ENCODE assay signal across 15 cellular contexts in the genomic region with DNA sequence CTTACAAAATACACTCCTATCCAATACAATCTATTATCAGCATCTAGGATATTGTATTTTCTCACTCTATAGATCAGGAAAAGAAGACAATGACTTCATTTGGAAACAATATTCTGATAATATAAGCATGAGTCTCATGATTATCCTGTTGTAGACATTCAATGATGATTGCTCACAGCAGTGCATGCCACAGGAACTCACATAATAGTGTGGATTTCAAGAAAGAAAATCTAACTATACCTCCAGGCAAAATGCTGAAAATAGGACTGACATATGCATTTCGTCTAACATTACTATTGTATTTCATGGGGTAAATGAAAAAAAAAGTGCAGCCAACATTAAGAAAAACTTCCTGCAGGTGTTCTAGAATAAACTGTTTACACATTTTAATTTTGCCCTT.
DNase-seq lines count a peak whose midpoint lies in the region; ATAC-seq and TF ChIP-seq lines count a peak whose summit lies in the region.
"Had no signal": no experiment of that assay in that cellular context is flagged by ENCODE, and none has a peak within 500 bp of the region (broad histone marks: within the 10 kb centered on the region; RNA-seq: fewer than 3 reads in every experiment).

No MANE protein-coding gene starts in this region.

- H3K4me1 ChIP-seq in GM23248 (ENCODE audit: insufficient read depth), result peaks cover 32% of the 10 kb centered on the region
- H3K4me1 ChIP-seq: Peyer's patch had no signal

- H3K4me2 ChIP-seq in GM23248 (ENCODE audit: unreplicated experiment), result peak overlapping the region; percentile 39

- H4K20me1 ChIP-seq in GM23248 (ENCODE audit: insufficient read depth), result no peaks in the 10 kb centered on the region

- H3K36me3 ChIP-seq in GM23248 (ENCODE audit: low read depth), result no peaks in the 10 kb centered on the region
- H3K36me3 ChIP-seq: Peyer's patch had no signal

- no peak overlapping the region for H2AFZ ChIP-seq in GM23248

- WGBS in GM23248 (ENCODE audit: low coverage in 1 of 2, low lambda C conversion rate in 2 of 2, missing lambda C conversion rate in 2 of 2), 2 experiments, result 34 to 48% methylated on average over 1 of the region's 1 CpG

- no peak overlapping the region for H3K4me3 Mint-ChIP-seq in osteocyte (ENCODE audit: unreplicated experiment)
- H3K4me3 Mint-ChIP-seq in naive thymus-derived CD8-positive, alpha-beta T cell, result no peak overlapping the region
- H3K4me3 Mint-ChIP-seq: B cell; CD4-positive, alpha-beta memory T cell had no signal

- H3K9me2 ChIP-seq in GM23248 (ENCODE audit: insufficient read depth), result no peaks in the 10 kb centered on the region

- no peak for ATAC-seq in naive thymus-derived CD8-positive, alpha-beta T cell
- ATAC-seq: K562 had no signal

- peak overlapping the region; percentile 88 for H3K27ac Mint-ChIP-seq in osteocyte (ENCODE audit: unreplicated experiment)
- H3K27ac Mint-ChIP-seq in naive thymus-derived CD8-positive, alpha-beta T cell, result no peak overlapping the region
- H3K27ac Mint-ChIP-seq: B cell; CD4-positive, alpha-beta memory T cell had no signal

- no peaks in the 10 kb centered on the region for H3K9me3 ChIP-seq in GM23248 (ENCODE audit: low read depth)
- H3K9me3 ChIP-seq: Peyer's patch had no signal

- DNase-seq in GM23248 (peak; percentile 74), amniotic stem cell (lab: John Stamatoyannopoulos, UW) (peak; percentile 63), fibroblast of peridontal ligament (ENCODE audit: extremely low read depth) (peak; percentile 83), osteocyte (ENCODE audit: extremely low spot score, unreplicated experiment) (no peak), HuH-7.5 (ENCODE audit: low spot score) (no peak), NCI-H748 treated with DMSO at 0.1 percent for 48 hours (lab: John Stamatoyannopoulos, UW) (no peak)
- DNase-seq in naive thymus-derived CD8-positive, alpha-beta T cell, result no peak
- DNase-seq: CD4-positive, alpha-beta memory T cell; DMS79 treated with DMSO at 0.1 percent for 48 hours; NCI-H1048; NCI-H1694; Peyer's patch; SHP77 had no signal

- peaks cover 19% of the 10 kb centered on the region for H3F3A ChIP-seq in GM23248 (ENCODE audit: insufficient read depth)

- H3K4me3 ChIP-seq in GM23248, result no peak overlapping the region
- H3K4me3 ChIP-seq: K562, Peyer's patch had no signal

- no peaks in the 10 kb centered on the region for H3K36me3 Mint-ChIP-seq in osteocyte (ENCODE audit: unreplicated experiment)
- no peaks in the 10 kb centered on the region for H3K36me3 Mint-ChIP-seq in naive thymus-derived CD8-positive, alpha-beta T cell
- H3K36me3 Mint-ChIP-seq: CD4-positive, alpha-beta memory T cell had no signal

- POLR2A ChIA-PET in naive thymus-derived CD8-positive, alpha-beta T cell (lab: Charles Lee), result no interaction called here

- no peaks in the 10 kb centered on the region for H3K9me3 Mint-ChIP-seq in osteocyte (ENCODE audit: unreplicated experiment)
- H3K9me3 Mint-ChIP-seq in naive thymus-derived CD8-positive, alpha-beta T cell, result peaks cover 0 to 10% (median 3%) of the 10 kb centered on the region in 9 donors

- no peak overlapping the region for H3K9ac ChIP-seq in GM23248

- no peaks in the 10 kb centered on the region for H3K79me2 ChIP-seq in GM23248 (ENCODE audit: insufficient read depth)

- no peak for TF ChIP-seq CTCF in osteocyte (IDR thresholded peaks at IDR 0.05)

- peak overlapping the region; percentile 58 for H3K27ac ChIP-seq in GM23248
- H3K27ac ChIP-seq: Peyer's patch had no signal

- in situ Hi-C loops in GM23248 (cut with MboI), result no loop called here

- no peaks in the 10 kb centered on the region for H3K27me3 ChIP-seq in GM23248 (replicated peaks; ENCODE audit: insufficient read depth)
- H3K27me3 ChIP-seq: Peyer's patch had no signal

- H3K4me1 Mint-ChIP-seq in osteocyte (ENCODE audit: unreplicated experiment), result peaks cover 57% of the 10 kb centered on the region
- H3K4me1 Mint-ChIP-seq in naive thymus-derived CD8-positive, alpha-beta T cell, result no peaks in the 10 kb centered on the region
- H3K4me1 Mint-ChIP-seq: B cell; CD4-positive, alpha-beta memory T cell had no signal

- no peaks in the 10 kb centered on the region for H3K27me3 Mint-ChIP-seq in osteocyte (ENCODE audit: unreplicated experiment)
- H3K27me3 Mint-ChIP-seq in naive thymus-derived CD8-positive, alpha-beta T cell, result no peaks in the 10 kb centered on the region
- H3K27me3 Mint-ChIP-seq: B cell; CD4-positive, alpha-beta memory T cell had no signal

Comparison
In these comparisons a context has a peak if more than half of its experiments do, and no peak if none do; other contexts are left out.
1. DNase-seq: peak in GM23248 (single experiment), amniotic stem cell (single experiment) and fibroblast of peridontal ligament (single experiment); none in osteocyte (single experiment), HuH-7.5 (single experiment), naive thymus-derived CD8-positive, alpha-beta T cell (0 of 10) and NCI-H748 treated with DMSO at 0.1 percent for 48 hours (single experiment).